In the genomic region with DNA sequence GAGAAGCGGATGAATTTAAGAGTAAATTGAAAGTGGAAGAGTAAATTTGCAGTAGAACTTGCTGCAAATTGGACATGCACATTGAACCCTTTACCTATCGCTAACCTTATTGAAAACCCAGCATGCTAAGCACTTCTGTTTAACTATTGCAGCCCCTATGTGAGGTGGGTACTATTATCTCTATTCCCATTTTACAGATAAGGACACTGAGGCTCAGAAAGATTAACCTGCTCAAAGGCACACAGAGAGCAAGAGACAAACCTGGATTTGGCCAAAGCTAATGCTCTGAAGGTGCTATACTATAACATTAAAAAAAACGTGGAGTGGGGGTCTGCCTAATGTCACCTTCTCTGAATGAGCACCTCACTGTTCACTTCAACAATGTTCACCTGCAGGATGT, we compare ENCODE assay signal across 26 cellular contexts.
"Had no signal": no experiment of that assay in that cellular context is flagged by ENCODE, and none has a peak within 500 bp of the region (broad histone marks: within the 10 kb centered on the region; RNA-seq: fewer than 3 reads in every experiment).

No MANE protein-coding gene starts in this region.

- H3K36me3 ChIP-seq: stomach, suprapubic skin, thoracic aorta, thyroid gland, tibial artery, tibial nerve, upper lobe of left lung, upper lobe of right lung, uterus, vagina had no signal

- H3K27me3 ChIP-seq: stomach, suprapubic skin, testis, thyroid gland, tibial artery, tibial nerve, upper lobe of left lung, upper lobe of right lung, uterus, vagina had no signal

- FAIRE-seq: urothelium cell line had no signal

- DNase-seq: stimulated activated CD4-positive, alpha-beta T cell treated with anti-CD3 and anti-CD28 coated beads, Interleukin-2, amount 100 ng/mL, for 48 hours; stimulated activated CD4-positive, alpha-beta T cell treated with anti-CD3 and anti-CD28 coated beads, Interleukin-4, amount 100 ng/mL, for 1 hour; stimulated activated CD4-positive, alpha-beta T cell treated with anti-CD3 and anti-CD28 coated beads, Interleukin-4, amount 100 ng/mL, for 24 hours; stimulated activated CD4-positive, alpha-beta T cell treated with anti-CD3 and anti-CD28 coated beads, Interleukin-4, amount 100 ng/mL, for 4 hours; stimulated activated CD8-positive, alpha-beta memory T cell treated with anti-CD3 and anti-CD28 coated beads, Interleukin-4, amount 100 ng/mL, for 48 hours; stimulated activated naive B cell treated with anti-CD40 and anti-IgM and Interleukin-4, amounts not matched to agents 10 μg/mL and 1 μg/mL and 100 μg/mL, for 72 hours; stimulated activated naive CD4-positive, alpha-beta T cell; stimulated activated naive CD4-positive, alpha-beta T cell treated with Interleukin-2 at 50 U/mL for 16 hours; stimulated activated naive CD8-positive, alpha-beta T cell treated with anti-CD3 and anti-CD28 coated beads, Interleukin-15, amount 100 ng/mL, for 72 hours; stimulated activated naive CD8-positive, alpha-beta T cell treated with anti-CD3 and anti-CD28 coated beads, Interleukin-15, Interleukin-2, amounts not matched to agents 100 U/mL and 50 U/mL, for 24 hours; stomach; substantia nigra; testis; thyroid gland; tibial artery; trophoblast cell; upper lobe of left lung; upper lobe of right lung; uterus had no signal

- ATAC-seq: stimulated activated effector memory CD8-positive, alpha-beta T cell treated with anti-CD3 and anti-CD28 coated beads, Interleukin-12 subunit alpha, Interleukin-12 subunit beta, amount 100 ng/mL, for 72 hours; stimulated activated memory B cell treated with anti-CD40 and anti-IgM and Interleukin-4, amounts not matched to agents 10 μg/mL and 1 μg/mL and 100 μg/mL, for 72 hours; stimulated activated naive B cell treated with anti-CD40 and anti-IgM and Interleukin-4, amounts not matched to agents 10 μg/mL and 1 μg/mL and 100 μg/mL, for 72 hours; stimulated activated naive CD8-positive, alpha-beta T cell treated with anti-CD3 and anti-CD28 coated beads, Interleukin-15, amount 100 ng/mL, for 72 hours; stimulated activated naive CD8-positive, alpha-beta T cell treated with anti-CD3 and anti-CD28 coated beads, Interleukin-15, Interleukin-2, amounts not matched to agents 100 U/mL and 50 U/mL, for 24 hours; upper lobe of right lung had no signal

- H3K4me1 ChIP-seq: tibial nerve, upper lobe of left lung, upper lobe of right lung, uterus, vagina had no signal

- H3K9me3 ChIP-seq: stomach, suprapubic skin, testis, thoracic aorta, thyroid gland, tibial artery, tibial nerve, upper lobe of left lung, upper lobe of right lung, uterus, vagina had no signal

- H3K4me3 ChIP-seq: stomach, suprapubic skin, testis, thoracic aorta, thyroid gland, tibial artery, tibial nerve, upper lobe of left lung, upper lobe of right lung, uterus, vagina had no signal

- H3K27ac ChIP-seq: stomach, suprapubic skin, thoracic aorta, thyroid gland, tibial artery, tibial nerve, upper lobe of left lung, upper lobe of right lung, uterus, vagina had no signal
